In the genomic region with DNA sequence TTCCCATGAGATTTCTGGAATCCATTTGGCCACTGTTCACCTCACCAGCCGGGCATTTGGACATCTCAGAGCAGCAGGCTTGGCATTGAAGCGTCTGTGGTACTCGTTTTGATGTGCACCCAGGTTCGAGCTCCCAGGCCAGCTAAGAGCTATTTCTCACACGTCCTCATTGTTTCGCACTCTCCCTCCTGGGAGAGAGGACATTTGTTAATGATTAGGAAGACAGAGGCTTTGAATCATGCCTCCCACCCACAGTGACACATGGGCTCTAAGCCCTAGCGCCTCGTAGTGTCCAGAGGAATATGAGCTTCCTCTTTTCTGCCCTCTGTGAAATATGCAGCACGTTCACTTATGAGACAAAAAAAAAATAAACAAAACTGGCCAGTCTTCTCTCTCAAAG, we compare ENCODE assay signal across 11 cellular contexts.
DNase-seq lines count a peak whose midpoint lies in the region; ATAC-seq and TF ChIP-seq lines count a peak whose summit lies in the region.
"Had no signal": no experiment of that assay in that cellular context is flagged by ENCODE, and none has a peak within 500 bp of the region (broad histone marks: within the 10 kb centered on the region; RNA-seq: fewer than 3 reads in every experiment).

No MANE protein-coding gene starts in this region.

- no peaks in the 10 kb centered on the region for H3K27me3 ChIP-seq in osteoblast (ENCODE audit: insufficient read depth, low read length)
- H3K27me3 ChIP-seq in gastroesophageal sphincter: no peaks in the 10 kb centered on the region

- no peak for TF ChIP-seq POLR2A in gastroesophageal sphincter (IDR thresholded peaks at IDR 0.05)

- no peak for TF ChIP-seq EP300 in gastroesophageal sphincter (IDR thresholded peaks at IDR 0.05)

- peak; percentile 85 for DNase-seq in GM03348 (ENCODE audit: low spot score)
- peak; percentile 74 for DNase-seq in NCI-H460 (ENCODE audit: extremely low read depth, low read depth)
- DNase-seq in epithelial cell of prostate (ENCODE audit: low read depth, low spot score): no peak
- DNase-seq in osteoblast (ENCODE audit: insufficient read length, low spot score, missing footprints): peak; percentile 70
- DNase-seq in GF-D8 (lab: John Stamatoyannopoulos, UW): no peak
- no peak for DNase-seq in NCI-H510A (lab: John Stamatoyannopoulos, UW)
- no peak for DNase-seq in SIG-M5 treated with dmso at 0.1 percent for 504 hours (lab: John Stamatoyannopoulos, UW; ENCODE audit: unreplicated experiment)
- DNase-seq: activated CD4-positive, CD25-positive, alpha-beta regulatory T cell; activated naive CD4-positive, alpha-beta T cell treated with anti-CD3 and anti-CD28 coated beads for 36 hours had no signal

- no peaks in the 10 kb centered on the region for H4K20me1 ChIP-seq in osteoblast (ENCODE audit: insufficient read depth, low read length)

- 56% methylated on average over 9 of the region's 9 CpGs; no CpG with 5 or more reads in 1 of the 2 donors for WGBS in gastroesophageal sphincter (ENCODE audit: low coverage in 1 of 2), 2 donors

- no peaks in the 10 kb centered on the region for H3K36me3 ChIP-seq in osteoblast (ENCODE audit: insufficient read depth, low read length)
- H3K36me3 ChIP-seq in gastroesophageal sphincter: no peaks in the 10 kb centered on the region

- H3K79me2 ChIP-seq in osteoblast (ENCODE audit: insufficient read depth, low read length): no peaks in the 10 kb centered on the region

- H3K4me3 ChIP-seq in osteoblast (ENCODE audit: insufficient read depth, low read length) (peak overlapping the region; percentile 8), gastroesophageal sphincter (no peak overlapping the region)

- TF ChIP-seq CTCF in osteoblast (IDR thresholded peaks at IDR 0.05; ENCODE audit: extremely low read depth, low read depth, low read length) (peak; percentile 37), gastroesophageal sphincter (IDR thresholded peaks at IDR 0.05) (no peak)

- H2AFZ ChIP-seq in osteoblast (ENCODE audit: low read length): peak overlapping the region; percentile 8

- no peak for ATAC-seq in gastroesophageal sphincter
- ATAC-seq: natural killer cell treated with Interleukin-12 subunit alpha and Interleukin-12 subunit beta and Interleukin-15 and Interleukin-18, amount 100 ng/mL, for 72 hours had no signal

- H3K4me2 ChIP-seq in osteoblast (ENCODE audit: insufficient read depth, low read length): peak overlapping the region; percentile 47

- H3K27ac ChIP-seq in epithelial cell of prostate: peak overlapping the region; percentile 45
- peak overlapping the region; percentile 46 for H3K27ac ChIP-seq in osteoblast (ENCODE audit: low read depth, low read length)
- no peak overlapping the region for H3K27ac ChIP-seq in gastroesophageal sphincter

- peaks cover 36% of the 10 kb centered on the region for H3K4me1 ChIP-seq in osteoblast (ENCODE audit: insufficient read depth, low read length)
- no peaks in the 10 kb centered on the region for H3K4me1 ChIP-seq in gastroesophageal sphincter

- H3K9me3 ChIP-seq in osteoblast (ENCODE audit: low read depth, low read length): no peaks in the 10 kb centered on the region
- H3K9me3 ChIP-seq in gastroesophageal sphincter: no peaks in the 10 kb centered on the region

Comparison
In these comparisons a context has a peak if more than half of its experiments do, and no peak if none do; other contexts are left out.
1. DNase-seq: peak in GM03348 (single experiment), NCI-H460 (single experiment) and osteoblast (single experiment); none in epithelial cell of prostate (single experiment), GF-D8 (single experiment), NCI-H510A (single experiment) and SIG-M5 treated with dmso at 0.1 percent for 504 hours (single experiment).
2. H3K27ac ChIP-seq: peak in epithelial cell of prostate (single experiment) and osteoblast (single experiment); none in gastroesophageal sphincter (0 of 4).